Comparison of ENCODE assay signal across 8 cellular contexts in the genomic region with DNA sequence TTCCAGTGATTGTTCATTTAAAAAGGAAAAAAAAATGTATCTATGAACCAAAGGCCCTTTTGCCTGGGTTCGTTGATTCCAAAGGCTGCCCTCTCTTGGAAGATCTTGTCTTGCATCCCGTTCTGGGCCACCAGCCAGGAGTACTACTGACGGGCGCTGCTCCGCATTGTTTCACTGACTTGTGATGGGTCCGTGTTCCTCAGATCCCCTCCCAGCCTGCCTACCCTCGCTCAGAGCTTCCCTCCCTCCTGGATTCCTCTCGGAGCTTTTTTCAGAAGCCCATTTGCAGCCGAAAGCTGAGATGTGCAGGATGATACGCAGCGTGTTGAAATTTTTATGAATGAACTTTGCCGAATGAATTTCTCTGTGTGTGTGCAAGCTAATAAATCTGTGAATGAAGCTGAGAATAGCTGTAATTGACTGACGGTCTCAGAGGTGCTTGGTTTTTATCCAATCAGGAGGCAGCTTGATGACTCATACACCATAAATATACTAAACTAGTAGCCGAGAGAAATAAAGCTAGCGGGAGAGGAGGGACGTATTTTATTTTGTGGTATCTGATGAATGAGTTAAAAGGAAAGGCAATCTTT. TPM values are rescaled to one million over a fixed set of nuclear protein-coding genes. Genes with fewer than 3 reads are reported as not detected.
A peak's percentile ranks its signal among the peaks of the same experiment; 100 is the strongest.
DNase-seq lines count a peak whose midpoint lies in the region; ATAC-seq, FAIRE-seq and TF ChIP-seq lines count a peak whose summit lies in the region.

Gene SHC4 (minus strand): TSS at position 396 of the 590 bp plus-strand sequence. CDS start 904 bp downstream, outside the sequence.

- no TSS peak for BruUV-seq in HepG2 (replicated peaks; lab: Mats Ljungman, UMichigan)

- no peaks in the 10 kb centered on the region for H3K9me2 ChIP-seq in SK-N-SH

- H3K23me2 ChIP-seq in H1 (ENCODE audit: low read depth, low read length) = peaks cover 5% of the 10 kb centered on the region

- peaks cover 3% of the 10 kb centered on the region for H3K36me3 Mint-ChIP-seq in IgD-negative memory B cell
- no peaks in the 10 kb centered on the region for H3K36me3 Mint-ChIP-seq in stimulated activated memory B cell treated with anti-CD40 and anti-IgM and Interleukin-4, amounts not matched to agents 10 μg/mL and 1 μg/mL and 100 μg/mL, for 72 hours

- H2BK15ac ChIP-seq in H1 (ENCODE audit: low read length) = no peak within 1 kb of the TSS

- peak within 1 kb of the TSS; percentile 91 for H3K4me2 ChIP-seq in SK-N-SH
- peak within 1 kb of the TSS; percentile 80 to 98 for H3K4me2 ChIP-seq in H1 (ENCODE audit: insufficient read depth in 1 of 2, low read depth in 2 of 2, low read length in 2 of 2)
- H3K4me2 ChIP-seq in HepG2 (ENCODE audit: low read depth, low read length) = peak within 1 kb of the TSS; percentile 76

- no peak within 1 kb of the TSS for H2BK12ac ChIP-seq in H1 (ENCODE audit: low read depth, low read length)

- H3K4me1 Mint-ChIP-seq in IgD-negative memory B cell = peaks cover 11 to 20% (median 12%) of the 10 kb centered on the region in 3 donors
- H3K4me1 Mint-ChIP-seq in stimulated activated memory B cell treated with anti-CD40 and anti-IgM and Interleukin-4, amounts not matched to agents 10 μg/mL and 1 μg/mL and 100 μg/mL, for 72 hours = peaks cover 21% of the 10 kb centered on the region

- no peak within 1 kb of the TSS for H4K91ac ChIP-seq in H1 (replicated peaks; ENCODE audit: insufficient read length, low read length)

- H3K9ac ChIP-seq in SK-N-SH (peak within 1 kb of the TSS; percentile 64), H1 (replicated peaks in 1 of 4; ENCODE audit: extremely low read depth in 1 of 4, low read depth in 3 of 4, low read length in 3 of 4) (peak within 1 kb of the TSS in 1 of 4 experiments; percentile 41; a peak in 2 of 7 replicates), HepG2 (ENCODE audit: insufficient read depth, low read depth, low read length) (0 out of 2 replicates have a peak within 1 kb of the TSS, but pooled peaks have one; percentile 2)

- H2AK5ac ChIP-seq in H1 (ENCODE audit: low read depth, low read length) = no peak within 1 kb of the TSS

- H3K9me3 Mint-ChIP-seq in IgD-negative memory B cell = peaks cover 0 to 1% (median 0%) of the 10 kb centered on the region in 3 donors
- H3K9me3 Mint-ChIP-seq in stimulated activated memory B cell treated with anti-CD40 and anti-IgM and Interleukin-4, amounts not matched to agents 10 μg/mL and 1 μg/mL and 100 μg/mL, for 72 hours = no peaks in the 10 kb centered on the region

- 0 out of 2 replicates have a peak, but pooled peaks cover 3% of the 10 kb centered on the region for H3K79me2 ChIP-seq in SK-N-SH (ENCODE audit: insufficient read depth)
- H3K79me2 ChIP-seq in H1 (ENCODE audit: control insufficient read depth in 1 of 2, insufficient read depth in 2 of 2, low read length in 2 of 2) = no peaks in the 10 kb centered on the region
- no peaks in the 10 kb centered on the region for H3K79me2 ChIP-seq in HepG2 (ENCODE audit: insufficient read depth, low read length)

- H3K18ac ChIP-seq in H1 (ENCODE audit: extremely low read depth, low read length) = no peak within 1 kb of the TSS

- no peak within 1 kb of the TSS for H3K4ac ChIP-seq in H1 (replicated peaks; ENCODE audit: insufficient read length, low read depth, low read length)

- H3K27me3 ChIP-seq in GM06990 (replicated peaks; ENCODE audit: control insufficient read depth, insufficient read depth, low read length) = no peaks in the 10 kb centered on the region; the same call in 1 of the 2 replicates
- H3K27me3 ChIP-seq in SK-N-SH (ENCODE audit: insufficient read depth) = no peaks in the 10 kb centered on the region
- H3K27me3 ChIP-seq in H1 (replicated peaks in 1 of 4; ENCODE audit: control insufficient read depth in 3 of 4, extremely low read depth in 1 of 4, insufficient read depth in 3 of 4, low read length in 3 of 4) = peaks cover 8 to 20% (median 17%) of the 10 kb centered on the region in 4 experiments
- H3K27me3 ChIP-seq in HepG2 (ENCODE audit: control insufficient read depth in 1 of 2, insufficient read depth in 2 of 2, low read length in 2 of 2) = peaks cover 3 to 53% of the 10 kb centered on the region in 2 experiments; a peak in 3 of 5 replicates

- no peak within 1 kb of the TSS for H3K14ac ChIP-seq in H1 (ENCODE audit: insufficient read length)

- peak within 1 kb of the TSS; percentile 55 to 89 (median 80) for H3K4me3 Mint-ChIP-seq in IgD-negative memory B cell
- peak within 1 kb of the TSS; percentile 66 for H3K4me3 Mint-ChIP-seq in stimulated activated memory B cell treated with anti-CD40 and anti-IgM and Interleukin-4, amounts not matched to agents 10 μg/mL and 1 μg/mL and 100 μg/mL, for 72 hours

- H3K23ac ChIP-seq in H1 (ENCODE audit: insufficient read length) = no peak within 1 kb of the TSS

- peaks cover 13% of the 10 kb centered on the region for H3F3A ChIP-seq in SK-N-SH (replicated peaks; ENCODE audit: insufficient read depth)

- no peak within 1 kb of the TSS for H3K56ac ChIP-seq in H1 (replicated peaks; ENCODE audit: insufficient read length, low read depth, low read length)

- CTCF ChIA-PET in SK-N-SH (lab: Yijun Ruan, JAX) (interaction anchor here (0.9 to 7.1 kb wide), 10 partner anchors 10 to 1182 kb away, joined by 3 to 60 read pairs (median 3); no protein-coding TSS in a partner anchor), H1 (lab: Charles Lee; ENCODE audit: partially characterized antibody) (interaction anchor here (0.7 to 6.2 kb wide), 9 partner anchors 9 to 657 kb away, joined by 3 to 59 read pairs (median 4); no protein-coding TSS in a partner anchor), HepG2 (lab: Yijun Ruan, JAX; ENCODE audit: low intra/inter-chr PET ratio, low total read pairs) (no interaction called here)

- TF ChIP-seq EP300 in SK-N-SH (IDR thresholded peaks at IDR 0.05; ENCODE audit: borderline replicate concordance in 1 of 2, low read depth in 1 of 2, low read length in 1 of 2) (no peak; a peak in 1 of 4 replicates), H1 (IDR thresholded peaks at IDR 0.05; ENCODE audit: borderline replicate concordance in 1 of 2, low read depth in 2 of 2, low read length in 2 of 2) (no peak), HepG2 (IDR thresholded peaks at IDR 0.05; ENCODE audit: low read depth in 2 of 2, low read length in 2 of 2) (no peak), HepG2 (CRISPR knock-in tag; IDR thresholded peaks at IDR 0.05; ENCODE audit: borderline replicate concordance) (no peak)

- FAIRE-seq in H1 (lab: Jason Lieb, UNC) (no peak), HepG2 (lab: Jason Lieb, UNC) (peak; percentile 40)

- H3K4me1 ChIP-seq in SK-N-SH (ENCODE audit: control insufficient read depth in 1 of 2, insufficient read depth in 2 of 2, low read depth in 1 of 2, low read length in 1 of 2) (peaks cover 10 to 12% of the 10 kb centered on the region in 2 experiments; a peak in 2 of 4 replicates), H1 (replicated peaks in 1 of 4; ENCODE audit: control insufficient read depth in 3 of 4, insufficient read depth in 4 of 4, low read length in 3 of 4) (peaks cover 0 to 12% (median 1%) of the 10 kb centered on the region in 4 experiments; a peak in 4 of 7 replicates), HepG2 (ENCODE audit: insufficient read depth, low read length) (peaks cover 17% of the 10 kb centered on the region; the same call in 1 of the 2 replicates)

- peak; percentile 83 for ATAC-seq in HepG2
- no peak for ATAC-seq in stimulated activated memory B cell treated with anti-CD40 and anti-IgM and Interleukin-4, amounts not matched to agents 10 μg/mL and 1 μg/mL and 100 μg/mL, for 72 hours
- no peak for ATAC-seq in HG03095 (IDR thresholded peaks at IDR 0.05; ENCODE audit: unreplicated experiment)

- H2AFZ ChIP-seq in SK-N-SH (ENCODE audit: low read depth) (peak within 1 kb of the TSS; percentile 96), H1 (ENCODE audit: low read length) (peak within 1 kb of the TSS; percentile 90), HepG2 (ENCODE audit: low read length) (peak within 1 kb of the TSS; percentile 74)

- no peak within 1 kb of the TSS for H2BK120ac ChIP-seq in H1 (replicated peaks; ENCODE audit: low read depth, low read length)

- POLR2A ChIA-PET in SK-N-SH (lab: Yijun Ruan, JAX) (interaction anchor here (0.7 to 3.0 kb wide), 5 partner anchors 11 to 318 kb away, joined by 3 to 23 read pairs (median 6); partner anchors contain the start of genes COPS2, EID1, FBN1 and SECISBP2L), H1 (lab: Charles Lee; ENCODE audit: partially characterized antibody) (interaction anchor here (1.2 to 2.9 kb wide), 4 partner anchors 12 to 85 kb away, joined by 4 to 11 read pairs (median 6); partner anchors contain the start of gene EID1), HepG2 (lab: Yijun Ruan, JAX) (interaction anchor here (1.2 kb wide), 1 partner anchor 12 kb away, joined by 4 read pairs; no protein-coding TSS in a partner anchor)

- H2BK5ac ChIP-seq in H1 (ENCODE audit: low read depth, low read length) = no peak within 1 kb of the TSS

- 1% methylated on average over 16 of the region's 16 CpGs for WGBS in SK-N-SH (ENCODE audit: low lambda C conversion rate)
- WGBS in H1 (ENCODE audit: extremely low coverage in 1 of 2, insufficient coverage in 1 of 2, insufficient read length in 1 of 2, insufficient replicate concordance in 2 of 2, low coverage in 1 of 2, low lambda C conversion rate in 2 of 2, missing lambda C conversion rate in 1 of 2), 2 experiments = 3% methylated on average over 16 of the region's 16 CpGs; no CpG with 5 or more reads in 1 of the 2 experiments
- 10% methylated on average over 16 of the region's 16 CpGs for WGBS in HepG2 (ENCODE audit: low lambda C conversion rate)

- intact Hi-C loops in HepG2 (cut with micrococcal nuclease; ENCODE audit: unreplicated experiment) = no loop called here

- no peak within 1 kb of the TSS for H2BK20ac ChIP-seq in H1 (ENCODE audit: low read length)

- H3K27me3 Mint-ChIP-seq in IgD-negative memory B cell = peaks cover 39% of the 10 kb centered on the region
- H3K27me3 Mint-ChIP-seq in stimulated activated memory B cell treated with anti-CD40 and anti-IgM and Interleukin-4, amounts not matched to agents 10 μg/mL and 1 μg/mL and 100 μg/mL, for 72 hours = peaks cover 53% of the 10 kb centered on the region

- H3K4me3 ChIP-seq in GM06990 (replicated peaks; ENCODE audit: low read depth, low read length) (peak within 1 kb of the TSS; percentile 56), SK-N-SH (ENCODE audit: low read depth in 2 of 2, low read length in 1 of 2) (peak within 1 kb of the TSS; percentile 76 to 78), H1 (ENCODE audit: extremely low read depth in 1 of 4, insufficient read depth in 2 of 4, low read depth in 3 of 4, low read length in 4 of 4) (peak within 1 kb of the TSS; percentile 50 to 79 (median 72)), HepG2 (replicated peaks in 1 of 3; ENCODE audit: insufficient read depth in 1 of 3, low read depth in 2 of 3, low read length in 3 of 3) (peak within 1 kb of the TSS; percentile 5 to 65 (median 29); a peak in 4 of 6 replicates)

- no peaks in the 10 kb centered on the region for H3K36me3 ChIP-seq in GM06990 (ENCODE audit: control insufficient read depth, insufficient read depth, low read length)
- H3K36me3 ChIP-seq in SK-N-SH (replicated peaks in 1 of 2; ENCODE audit: control insufficient read depth in 1 of 2, insufficient read depth in 2 of 2, low read length in 1 of 2) = no peaks in the 10 kb centered on the region
- H3K36me3 ChIP-seq in H1 (ENCODE audit: control insufficient read depth in 2 of 4, insufficient read depth in 4 of 4, low read length in 3 of 4) = no peaks in the 10 kb centered on the region
- no peaks in the 10 kb centered on the region for H3K36me3 ChIP-seq in HepG2 (replicated peaks in 1 of 2; ENCODE audit: control insufficient read depth in 1 of 2, insufficient read depth in 2 of 2, low read length in 2 of 2)

- no peaks in the 10 kb centered on the region for H3K79me1 ChIP-seq in H1 (ENCODE audit: low read depth, low read length)

- no peak within 1 kb of the TSS; the same call in 1 of the 2 replicates for H4K8ac ChIP-seq in H1 (ENCODE audit: extremely low read depth, insufficient read depth, low read length)

- TF ChIP-seq CTCF in GM06990 (IDR thresholded peaks at IDR 0.05; ENCODE audit: insufficient read depth, low read length, poor library complexity, severe bottlenecking) (peak; percentile 4), SK-N-SH (IDR thresholded peaks at IDR 0.05) (peak; percentile 58), H1 (IDR thresholded peaks at IDR 0.05; ENCODE audit: control extremely low read depth in 1 of 3, insufficient read depth in 1 of 3, low read depth in 1 of 3, low read length in 3 of 3) (no peak), HepG2 (CRISPR knock-in tag; IDR thresholded peaks at IDR 0.05) (peak; percentile 37)

- H3K27ac Mint-ChIP-seq in IgD-negative memory B cell = peak within 1 kb of the TSS in 1 of 3 donors; percentile 12
- no peak within 1 kb of the TSS for H3K27ac Mint-ChIP-seq in stimulated activated memory B cell treated with anti-CD40 and anti-IgM and Interleukin-4, amounts not matched to agents 10 μg/mL and 1 μg/mL and 100 μg/mL, for 72 hours

- H3K9me3 ChIP-seq in SK-N-SH (no peaks in the 10 kb centered on the region), H1 (ENCODE audit: insufficient read depth in 2 of 2, low read depth in 1 of 2, low read length in 1 of 2) (no peaks in the 10 kb centered on the region), HepG2 (ENCODE audit: low read length) (no peaks in the 10 kb centered on the region)

- DNase-seq in 8988T (peak; percentile 18), GM06990 (ENCODE audit: extremely low read depth, insufficient read length) (no peak), SK-N-SH (peak; percentile 84), H1 (ENCODE audit: low read depth in 1 of 2, low spot score in 2 of 2) (no peak), HepG2 (ENCODE audit: low spot score) (peak; percentile 24)

- TF ChIP-seq RAD21 in SK-N-SH (IDR thresholded peaks at IDR 0.05; ENCODE audit: low read length) (peak; percentile 27; the same call in 1 of the 2 replicates), H1 (IDR thresholded peaks at IDR 0.05 in 1 of 2, conservative IDR thresholded peaks at IDR 0.05 in 1 of 2; ENCODE audit: low read depth in 2 of 2, low read length in 2 of 2) (no peak), HepG2 (CRISPR knock-in tag; IDR thresholded peaks at IDR 0.05) (no peak)

- H4K5ac ChIP-seq in H1 (ENCODE audit: insufficient read length, low read depth, low read length) = no peak within 1 kb of the TSS

- TF ChIP-seq POLR2A in H1 (IDR thresholded peaks at IDR 0.05; ENCODE audit: control extremely low read depth in 1 of 2, low read depth in 2 of 2, low read length in 2 of 2) = no peak
- TF ChIP-seq POLR2A in HepG2 (IDR thresholded peaks at IDR 0.05; ENCODE audit: insufficient read depth in 1 of 2, low read depth in 2 of 2, low read length in 2 of 2) = no peak

- in situ Hi-C loops in HepG2 (cut with HindIII; ENCODE audit: extremely low pct_ligation_motif_present, low pct_unique_long_range_greater_than_20kb) = loop anchor here (5.0 kb wide), 1 partner anchor 101 kb away; no protein-coding TSS in a partner anchor

- H3K27ac ChIP-seq in SK-N-SH (ENCODE audit: low read depth in 2 of 2, low read length in 1 of 2) (peak within 1 kb of the TSS; percentile 79 to 84), H1 (ENCODE audit: low read depth, low read length) (no peak within 1 kb of the TSS), HepG2 (ENCODE audit: extremely low read length, insufficient read depth, low read length) (no peak within 1 kb of the TSS)

- H4K20me1 ChIP-seq in SK-N-SH (ENCODE audit: insufficient read depth) = no peaks in the 10 kb centered on the region
- no peaks in the 10 kb centered on the region for H4K20me1 ChIP-seq in H1 (replicated peaks in 1 of 2; ENCODE audit: control insufficient read depth in 1 of 2, insufficient read depth in 2 of 2, low read length in 2 of 2)
- no peaks in the 10 kb centered on the region for H4K20me1 ChIP-seq in HepG2 (ENCODE audit: insufficient read depth, low read length)

RNA-seq across cellular contexts. Expression of gene SHC4, which starts in this region (rescaled TPM):
- polyA plus RNA-seq in IgD-negative memory B cell (not detected), SK-N-SH (2012; rRNA removed) (1.6 and 1.9 TPM in 2 replicates), H1 (2011; rRNA removed) (0.15 and 0.36 TPM in 2 replicates), HepG2 (2011; rRNA removed) (0.01 TPM in 1 of 2 replicates, not detected in the other)
- 1.7 and 1.9 TPM in 2 replicates for polyA plus RNA-seq in SK-N-SH (2012; cell fraction: cytosol; rRNA removed)
- 2.6 and 4.5 TPM in 2 replicates for polyA plus RNA-seq in SK-N-SH (2012; cell fraction: nucleus; rRNA removed)
- 0.30 and 0.54 TPM in 2 replicates for total RNA-seq in H1 (2021; fragmentation: NEBNext Ultra II Directional; extraction: Animal tissue kit (Norgen Biotek cat#: 25700))
- 0.39 TPM for polyA plus RNA-seq in H1 (2011; cell fraction: cytosol; rRNA removed)
- polyA plus RNA-seq in H1 (2011; cell fraction: nucleus; rRNA removed) = 0.19 TPM
- 0.15 to 0.62 TPM (median 0.28 TPM) in 4 replicates for polyA plus RNA-seq in H1 (2012, experiment 1 of 2)
- polyA plus RNA-seq in H1 (2012, experiment 2 of 2) = not detected
- 0.32 TPM for polyA plus RNA-seq in H1 (2013, experiment 1 of 2)
- 0.22 TPM for polyA plus RNA-seq in H1 (2013, experiment 2 of 2)
- polyA minus RNA-seq in H1 (2011; rRNA and poly(A)+ RNA removed) = 0.98 and 1.0 TPM in 2 replicates
- polyA minus RNA-seq in H1 (2011; cell fraction: cytosol; rRNA and poly(A)+ RNA removed) = not detected
- polyA minus RNA-seq in H1 (2011; cell fraction: nucleus; rRNA and poly(A)+ RNA removed) = 4.5 TPM
- 0.04 TPM in 2 replicates for total RNA-seq in HepG2 (2016; rRNA removed; fragmentation: Illumina TruSeq; extraction: Trizol)
- total RNA-seq in HepG2 (2016; cell fraction: cytosol; rRNA removed; fragmentation: Illumina TruSeq; extraction: Trizol; ENCODE audit: low read depth) = not detected in 2 replicates
- total RNA-seq in HepG2 (2016; cell fraction: insoluble cytoplasmic fraction; rRNA removed; fragmentation: Illumina TruSeq; extraction: Trizol) = not detected in 2 replicates
- total RNA-seq in HepG2 (2016; cell fraction: membrane; rRNA removed; fragmentation: Illumina TruSeq; extraction: Trizol) = not detected in 2 replicates
- not detected in 2 replicates for total RNA-seq in HepG2 (2016; cell fraction: nucleus; rRNA removed; fragmentation: Illumina TruSeq; extraction: Trizol)
- polyA plus RNA-seq in HepG2 (2011; cell fraction: cytosol; rRNA removed) = not detected in 2 replicates
- 0.14 TPM in 1 of 2 replicates, not detected in the other for polyA plus RNA-seq in HepG2 (2011; cell fraction: nucleus; rRNA removed)
- not detected in 2 replicates for polyA plus RNA-seq in HepG2 (2012)
- not detected in 2 replicates for polyA plus RNA-seq in HepG2 (2016; cell fraction: cytosol; fragmentation: Illumina TruSeq; extraction: Trizol; ENCODE audit: low read depth)
- polyA plus RNA-seq in HepG2 (2016; cell fraction: insoluble cytoplasmic fraction; fragmentation: Illumina TruSeq; extraction: Trizol; ENCODE audit: low read depth) = not detected in 2 replicates
- not detected in 2 replicates for polyA plus RNA-seq in HepG2 (2016; cell fraction: membrane; fragmentation: Illumina TruSeq; extraction: Trizol; ENCODE audit: low read depth)
- not detected in 2 replicates for polyA plus RNA-seq in HepG2 (2016; cell fraction: nucleus; fragmentation: Illumina TruSeq; extraction: Trizol; ENCODE audit: insufficient read depth, low read depth)
- polyA minus RNA-seq in HepG2 (2011; rRNA and poly(A)+ RNA removed; ENCODE audit: low replicate concordance) = 1.3 TPM in 1 of 2 replicates, not detected in the other
- polyA minus RNA-seq in HepG2 (2011; cell fraction: cytosol; rRNA and poly(A)+ RNA removed) = not detected in 2 replicates
- not detected in 2 replicates for polyA minus RNA-seq in HepG2 (2011; cell fraction: nucleus; rRNA and poly(A)+ RNA removed)

Comparison
In these comparisons a context has a peak if more than half of its experiments do, and no peak if none do; other contexts are left out.
1. DNase-seq: peak in 8988T (single experiment), SK-N-SH (single experiment) and HepG2 (single experiment); none in GM06990 (single experiment) and H1 (0 of 2).
2. CTCF ChIP-seq: peak in GM06990 (single experiment), SK-N-SH (single experiment) and HepG2 (single experiment); none in H1 (0 of 3).
3. H3K27ac ChIP-seq: peak in SK-N-SH (2 of 2); none in H1 (single experiment) and HepG2 (single experiment).
4. Peak in every context shown above with its lines, with median percentiles within 50 percentile points of each other: H3K4me3 ChIP-seq, H2AFZ ChIP-seq and H3K4me2 ChIP-seq.